Comparison of ENCODE assay signal across 26 cellular contexts in genomic region chr3:127451321-127451720, GRCh38.
DNase-seq lines count a peak whose midpoint lies in the region; ATAC-seq, FAIRE-seq and TF ChIP-seq lines count a peak whose summit lies in the region.
"Had no signal": no experiment of that assay in that cellular context is flagged by ENCODE, and none has a peak within 500 bp of the region (broad histone marks: within the 10 kb centered on the region; RNA-seq: fewer than 3 reads in every experiment).

No MANE protein-coding gene starts in this region.

- ATAC-seq in right lobe of liver (no peak), HepG2 (no peak), omental fat pad (ENCODE audit: low FRiP score) (no peak), HG02678 (IDR thresholded peaks at IDR 0.05; ENCODE audit: unreplicated experiment) (no peak)
- ATAC-seq: K562, PC-3 had no signal

- H3K27me3 Mint-ChIP-seq in chondrocyte (ENCODE audit: low read depth), result peaks cover 53% of the 10 kb centered on the region
- peaks cover 6% of the 10 kb centered on the region for H3K27me3 Mint-ChIP-seq in endothelial cell (ENCODE audit: unreplicated experiment)

- 0 out of 2 replicates have a peak, but pooled peaks cover 2% of the 10 kb centered on the region for H4K20me1 ChIP-seq in HepG2 (ENCODE audit: insufficient read depth, low read length)
- H4K20me1 ChIP-seq in osteoblast (ENCODE audit: insufficient read depth, low read length), result peaks cover 2% of the 10 kb centered on the region

- H3K4me1 ChIP-seq in right lobe of liver, result peaks cover 0 to 10% (median 3%) of the 10 kb centered on the region in 4 donors
- no peaks in the 10 kb centered on the region for H3K4me1 ChIP-seq in HepG2 (ENCODE audit: insufficient read depth, low read length)
- H3K4me1 ChIP-seq in osteoblast (ENCODE audit: insufficient read depth, low read length), result peaks cover 7% of the 10 kb centered on the region
- peaks cover 15% of the 10 kb centered on the region for H3K4me1 ChIP-seq in suprapubic skin

- peaks cover 5% of the 10 kb centered on the region for H3K9me3 Mint-ChIP-seq in chondrocyte (ENCODE audit: low read depth)
- no peaks in the 10 kb centered on the region for H3K9me3 Mint-ChIP-seq in endothelial cell (ENCODE audit: unreplicated experiment)

- H3K4me2 ChIP-seq in HepG2 (ENCODE audit: low read depth, low read length) (no peak overlapping the region), osteoblast (ENCODE audit: insufficient read depth, low read length) (no peak overlapping the region)

- H3K27me3 ChIP-seq in right lobe of liver (peaks cover 0 to 17% of the 10 kb centered on the region in 2 donors), HepG2 (ENCODE audit: control insufficient read depth in 1 of 2, insufficient read depth in 2 of 2, low read length in 2 of 2) (peaks cover 0 to 43% of the 10 kb centered on the region in 2 experiments; a peak in 3 of 5 replicates), osteoblast (ENCODE audit: insufficient read depth, low read length) (peaks cover 31% of the 10 kb centered on the region), suprapubic skin (peaks cover 47% of the 10 kb centered on the region)

- no peaks in the 10 kb centered on the region for H3K79me2 ChIP-seq in HepG2 (ENCODE audit: insufficient read depth, low read length)
- H3K79me2 ChIP-seq in osteoblast (ENCODE audit: insufficient read depth, low read length), result no peaks in the 10 kb centered on the region

- H3K36me3 ChIP-seq in right lobe of liver (no peaks in the 10 kb centered on the region), HepG2 (replicated peaks in 1 of 2; ENCODE audit: control insufficient read depth in 1 of 2, insufficient read depth in 2 of 2, low read length in 2 of 2) (no peaks in the 10 kb centered on the region), osteoblast (ENCODE audit: insufficient read depth, low read length) (no peaks in the 10 kb centered on the region), suprapubic skin (no peaks in the 10 kb centered on the region)

- peaks cover 9% of the 10 kb centered on the region for H3K4me1 Mint-ChIP-seq in chondrocyte (ENCODE audit: low read depth)
- H3K4me1 Mint-ChIP-seq in endothelial cell (ENCODE audit: unreplicated experiment), result peaks cover 4% of the 10 kb centered on the region

- TF ChIP-seq CTCF in right lobe of liver (IDR thresholded peaks at IDR 0.05), result no peak
- no peak for TF ChIP-seq CTCF in HepG2 (CRISPR knock-in tag; IDR thresholded peaks at IDR 0.05)
- TF ChIP-seq CTCF in chondrocyte (IDR thresholded peaks at IDR 0.05), result no peak
- TF ChIP-seq CTCF in osteoblast (IDR thresholded peaks at IDR 0.05; ENCODE audit: extremely low read depth, low read depth, low read length), result no peak
- TF ChIP-seq CTCF in suprapubic skin (IDR thresholded peaks at IDR 0.05), result no peak
- TF ChIP-seq CTCF in endothelial cell (IDR thresholded peaks at IDR 0.05; ENCODE audit: unreplicated experiment), result no peak
- no peak for TF ChIP-seq CTCF in omental fat pad (IDR thresholded peaks at IDR 0.05)

- TF ChIP-seq RAD21 in HepG2 (CRISPR knock-in tag; IDR thresholded peaks at IDR 0.05), result no peak

- intact Hi-C loops in right lobe of liver (cut with DNase I), result loop anchor here in 1 of 2 donors (10.0 kb wide), 1 partner anchor 697 kb away; no protein-coding TSS in a partner anchor
- intact Hi-C loops in HepG2 (cut with micrococcal nuclease; ENCODE audit: unreplicated experiment), result no loop called here

- POLR2A ChIA-PET in HepG2 (lab: Yijun Ruan, JAX), result no interaction called here

- 83% methylated on average over 3 of the region's 4 CpGs for WGBS in right lobe of liver (ENCODE audit: insufficient coverage, low coverage, low lambda C conversion rate, missing lambda C conversion rate)
- WGBS in HepG2 (ENCODE audit: low lambda C conversion rate), result 24% methylated on average over 4 of the region's 4 CpGs
- 90% methylated on average over 4 of the region's 4 CpGs for WGBS in suprapubic skin

- H3K9ac ChIP-seq in HepG2 (ENCODE audit: insufficient read depth, low read depth, low read length), result no peak overlapping the region

- H2AFZ ChIP-seq in HepG2 (ENCODE audit: low read length), result no peak overlapping the region
- H2AFZ ChIP-seq in osteoblast (ENCODE audit: low read length), result no peak overlapping the region

- H3K9me3 ChIP-seq in right lobe of liver, result no peaks in the 10 kb centered on the region
- H3K9me3 ChIP-seq in HepG2 (ENCODE audit: low read length), result no peaks in the 10 kb centered on the region
- H3K9me3 ChIP-seq in osteoblast (ENCODE audit: low read depth, low read length), result no peaks in the 10 kb centered on the region
- H3K9me3 ChIP-seq in suprapubic skin, result no peaks in the 10 kb centered on the region

- no peak overlapping the region for H3K27ac Mint-ChIP-seq in chondrocyte (ENCODE audit: unreplicated experiment)
- H3K27ac Mint-ChIP-seq in endothelial cell (ENCODE audit: unreplicated experiment), result no peak overlapping the region
- H3K27ac Mint-ChIP-seq: B cell had no signal

- in situ Hi-C loops in HepG2 (cut with HindIII; ENCODE audit: extremely low pct_ligation_motif_present, low pct_unique_long_range_greater_than_20kb), result loop anchor here (10.0 kb wide), 2 partner anchors 197 to 697 kb away; no protein-coding TSS in a partner anchor

- CTCF ChIA-PET in HepG2 (lab: Yijun Ruan, JAX; ENCODE audit: low intra/inter-chr PET ratio, low total read pairs), result no interaction called here

- H3K27ac ChIP-seq in right lobe of liver, result no peak overlapping the region
- H3K27ac ChIP-seq in HepG2 (ENCODE audit: extremely low read length, insufficient read depth, low read length), result no peak overlapping the region
- no peak overlapping the region for H3K27ac ChIP-seq in osteoblast (ENCODE audit: low read depth, low read length)
- no peak overlapping the region for H3K27ac ChIP-seq in suprapubic skin

- no peak overlapping the region for H3K4me3 Mint-ChIP-seq in chondrocyte (ENCODE audit: unreplicated experiment)
- no peak overlapping the region for H3K4me3 Mint-ChIP-seq in endothelial cell (ENCODE audit: unreplicated experiment)
- H3K4me3 Mint-ChIP-seq: B cell had no signal

- no TSS peak for BruUV-seq in HepG2 (replicated peaks; lab: Mats Ljungman, UMichigan)

- H3K4me3 ChIP-seq in right lobe of liver, result no peak overlapping the region
- no peak overlapping the region for H3K4me3 ChIP-seq in HepG2 (replicated peaks in 1 of 3; ENCODE audit: insufficient read depth in 1 of 3, low read depth in 2 of 3, low read length in 3 of 3)
- no peak overlapping the region for H3K4me3 ChIP-seq in osteoblast (ENCODE audit: insufficient read depth, low read length)
- no peak overlapping the region for H3K4me3 ChIP-seq in suprapubic skin
- H3K4me3 ChIP-seq: K562 had no signal

- TF ChIP-seq POLR2A in right lobe of liver (IDR thresholded peaks at IDR 0.05), result no peak
- no peak for TF ChIP-seq POLR2A in HepG2 (IDR thresholded peaks at IDR 0.05; ENCODE audit: insufficient read depth in 1 of 2, low read depth in 2 of 2, low read length in 2 of 2)
- TF ChIP-seq POLR2A in suprapubic skin (IDR thresholded peaks at IDR 0.05), result no peak

- TF ChIP-seq EP300 in HepG2 (IDR thresholded peaks at IDR 0.05; ENCODE audit: low read depth in 2 of 2, low read length in 2 of 2) (no peak), HepG2 (CRISPR knock-in tag; IDR thresholded peaks at IDR 0.05; ENCODE audit: borderline replicate concordance) (no peak), suprapubic skin (IDR thresholded peaks at IDR 0.05) (no peak)

- DNase-seq in right lobe of liver (peak; percentile 5 to 25 (median 18)), HepG2 (ENCODE audit: low spot score) (no peak), chondrocyte (ENCODE audit: low spot score) (peak; percentile 32), osteoblast (ENCODE audit: insufficient read length, low spot score, missing footprints) (peak; percentile 66), suprapubic skin (ENCODE audit: low spot score in 2 of 2) (peak; percentile 24), endothelial cell (ENCODE audit: low spot score) (no peak), omental fat pad (ENCODE audit: low spot score) (no peak)
- DNase-seq: Calu3, DMS79 treated with DMSO at 0.1 percent for 48 hours, GF-D8, Kasumi-1, NCI-H1092 treated with DMSO at 0.1 percent for 48 hours, NCI-H1436 treated with DMSO at 0.1 percent for 48 hours, NCI-H187 treated with DMSO at 0.1 percent for 48 hours, NCI-H2107, NCI-H446, NCI-H524 treated with DMSO at 0.1 percent for 48 hours, NCI-H774, PC-3, SHP77 treated with DMSO at 0.1 percent for 48 hours had no signal

- H3K36me3 Mint-ChIP-seq in chondrocyte (ENCODE audit: low read depth) (no peaks in the 10 kb centered on the region), endothelial cell (ENCODE audit: low read depth, unreplicated experiment) (no peaks in the 10 kb centered on the region)

- no peak for FAIRE-seq in HepG2 (lab: Jason Lieb, UNC)
- FAIRE-seq: GM12891, GM19239, H54, K562 had no signal

TF ChIP-seq in HepG2, 621 proteins besides CTCF, POLR2A, EP300 and RAD21:
- TF ChIP-seq MXI1 (IDR thresholded peaks at IDR 0.05; ENCODE audit: borderline replicate concordance, low read depth, low read length) (no peak), ZBTB20 (CRISPR knock-in tag; IDR thresholded peaks at IDR 0.05; ENCODE audit: borderline replicate concordance, low read depth) (no peak), KAT2B (IDR thresholded peaks at IDR 0.05; ENCODE audit: borderline replicate concordance, low read depth, low read length) (no peak), ZNF44 (CRISPR knock-in tag; IDR thresholded peaks at IDR 0.05) (no peak), ZNF180 (CRISPR knock-in tag; IDR thresholded peaks at IDR 0.05; ENCODE audit: borderline replicate concordance, low read depth) (no peak)
- TF ChIP-seq, protein P1, sequence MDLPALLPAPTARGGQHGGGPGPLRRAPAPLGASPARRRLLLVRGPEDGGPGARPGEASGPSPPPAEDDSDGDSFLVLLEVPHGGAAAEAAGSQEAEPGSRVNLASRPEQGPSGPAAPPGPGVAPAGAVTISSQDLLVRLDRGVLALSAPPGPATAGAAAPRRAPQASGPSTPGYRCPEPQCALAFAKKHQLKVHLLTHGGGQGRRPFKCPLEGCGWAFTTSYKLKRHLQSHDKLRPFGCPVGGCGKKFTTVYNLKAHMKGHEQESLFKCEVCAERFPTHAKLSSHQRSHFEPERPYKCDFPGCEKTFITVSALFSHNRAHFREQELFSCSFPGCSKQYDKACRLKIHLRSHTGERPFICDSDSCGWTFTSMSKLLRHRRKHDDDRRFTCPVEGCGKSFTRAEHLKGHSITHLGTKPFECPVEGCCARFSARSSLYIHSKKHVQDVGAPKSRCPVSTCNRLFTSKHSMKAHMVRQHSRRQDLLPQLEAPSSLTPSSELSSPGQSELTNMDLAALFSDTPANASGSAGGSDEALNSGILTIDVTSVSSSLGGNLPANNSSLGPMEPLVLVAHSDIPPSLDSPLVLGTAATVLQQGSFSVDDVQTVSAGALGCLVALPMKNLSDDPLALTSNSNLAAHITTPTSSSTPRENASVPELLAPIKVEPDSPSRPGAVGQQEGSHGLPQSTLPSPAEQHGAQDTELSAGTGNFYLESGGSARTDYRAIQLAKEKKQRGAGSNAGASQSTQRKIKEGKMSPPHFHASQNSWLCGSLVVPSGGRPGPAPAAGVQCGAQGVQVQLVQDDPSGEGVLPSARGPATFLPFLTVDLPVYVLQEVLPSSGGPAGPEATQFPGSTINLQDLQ (CRISPR knock-in tag; IDR thresholded peaks at IDR 0.05), result no peak

Comparison
In these comparisons a context has a peak if more than half of its experiments do, and no peak if none do; other contexts are left out.
1. DNase-seq: peak in right lobe of liver (3 of 3), chondrocyte (single experiment), osteoblast (single experiment) and suprapubic skin (2 of 2); none in HepG2 (single experiment), endothelial cell (single experiment) and omental fat pad (single experiment).